Comparison of ENCODE assay signal across 9 cellular contexts in genomic region chr2:96891591-96892333, GRCh38. TPM values are rescaled to one million over a fixed set of nuclear protein-coding genes. Genes with fewer than 3 reads are reported as not detected.
DNase-seq lines count a peak whose midpoint lies in the region; FAIRE-seq and TF ChIP-seq lines count a peak whose summit lies in the region.
"Had no signal": no experiment of that assay in that cellular context is flagged by ENCODE, and none has a peak within 500 bp of the region (broad histone marks: within the 10 kb centered on the region; RNA-seq: fewer than 3 reads in every experiment).

No MANE protein-coding gene starts in this region.

- H3K56ac ChIP-seq in H9 (ENCODE audit: insufficient read length, low read depth, low read length), result no peak overlapping the region

- no peak overlapping the region for H2AK5ac ChIP-seq in H9 (ENCODE audit: insufficient read length, low read length)

- no peaks in the 10 kb centered on the region for H3K79me2 ChIP-seq in H9 (ENCODE audit: insufficient read depth, low read length)

- H3K18ac ChIP-seq in H9 (ENCODE audit: insufficient read length, low read depth, low read length), result no peak overlapping the region

- H3K4me3 Mint-ChIP-seq in H9, result peak overlapping the region in 1 of 2 experiments; percentile 22; a peak in 2 of 5 replicates

- H4K5ac ChIP-seq in H9 (ENCODE audit: insufficient read length, low read depth, low read length), result no peak overlapping the region

- FAIRE-seq in D721Med (lab: Jason Lieb, UNC), result no peak

- no peaks in the 10 kb centered on the region for H3K23me2 ChIP-seq in H9 (ENCODE audit: insufficient read length, low read depth, low read length, poor library complexity, severe bottlenecking)

- in situ Hi-C loops in astrocyte of the spinal cord (cut with HindIII; ENCODE audit: low sequenced_read_pairs), result no loop called here

- no peaks in the 10 kb centered on the region; a peak in 1 of 5 replicates for H3K9me3 Mint-ChIP-seq in H9

- peak overlapping the region in 2 of 3 experiments; percentile 0 to 20; a peak in 3 of 7 replicates for H3K27ac Mint-ChIP-seq in H9

- no peak overlapping the region for H2BK15ac ChIP-seq in H9 (ENCODE audit: low read depth, low read length)

- no peaks in the 10 kb centered on the region for H3K79me1 ChIP-seq in H9 (ENCODE audit: insufficient read depth, low read depth, low read length, poor library complexity, severe bottlenecking)

- TF ChIP-seq CTCF in H9 (conservative IDR thresholded peaks at IDR 0.05), result no peak
- no peak for TF ChIP-seq CTCF in astrocyte of the spinal cord (IDR thresholded peaks at IDR 0.05; ENCODE audit: low read depth, low read length)
- TF ChIP-seq CTCF in D721Med (IDR thresholded peaks at IDR 0.05; ENCODE audit: insufficient read depth, missing control alignments), result no peak

- no peaks in the 10 kb centered on the region for H3K9me3 ChIP-seq in H9 (ENCODE audit: control insufficient read depth, low read depth, low read length)

- peaks cover 6% of the 10 kb centered on the region; the same call in 1 of the 2 replicates for H3K27me3 Mint-ChIP-seq in H9 (ENCODE audit: low read depth)

- peaks cover 44 to 50% of the 10 kb centered on the region in 2 experiments for H3K4me1 Mint-ChIP-seq in H9

- H3K14ac ChIP-seq in H9 (ENCODE audit: insufficient read depth, low read length), result no peak overlapping the region; the same call in 1 of the 2 replicates

- H3K4ac ChIP-seq in H9 (ENCODE audit: low read depth, low read length), result no peak overlapping the region

- H3K23ac ChIP-seq in H9 (ENCODE audit: insufficient read length, low read depth, low read length), result no peak overlapping the region

- no peak overlapping the region for H2BK5ac ChIP-seq in H9 (ENCODE audit: insufficient read length, low read length)

- DNase-seq in AG08396 (ENCODE audit: low spot score) (peak; percentile 64), H9 (no peak), astrocyte of the spinal cord (ENCODE audit: low read depth, low spot score) (peak; percentile 31), medulla oblongata (ENCODE audit: extremely low spot score) (peak; percentile 73), SHP77 treated with DMSO at 0.1 percent for 48 hours (lab: John Stamatoyannopoulos, UW) (no peak), D721Med (ENCODE audit: insufficient read length, low spot score) (no peak), epidermal melanocyte (ENCODE audit: insufficient read length, low spot score) (no peak)
- DNase-seq in activated CD8-positive, alpha-beta memory T cell treated with anti-CD3 and anti-CD28 coated beads, Interleukin-2, amount 50 U/mL, for 48 hours, result no peak
- DNase-seq: NCI-H1694 had no signal

- no peak overlapping the region for H2BK20ac ChIP-seq in H9 (ENCODE audit: low read depth, low read length, poor library complexity, severe bottlenecking)

- no peaks in the 10 kb centered on the region for H3K36me3 Mint-ChIP-seq in H9 (ENCODE audit: insufficient read depth in 1 of 3, low read depth in 3 of 3)

- H3K27me3 ChIP-seq in H9 (ENCODE audit: insufficient read depth, low read length), result no peaks in the 10 kb centered on the region

- H3T11ph ChIP-seq in H9 (ENCODE audit: low read length), result no peak overlapping the region

- H2AFZ ChIP-seq in H9 (ENCODE audit: low read length), result no peak overlapping the region

- no peak overlapping the region for H3K27ac ChIP-seq in H9 (ENCODE audit: insufficient read length, low read depth, low read length)

- no peak overlapping the region for H2BK12ac ChIP-seq in H9 (ENCODE audit: insufficient read length, low read depth, low read length)

- peaks cover 11% of the 10 kb centered on the region; the same call in 1 of the 2 replicates for H3K4me1 ChIP-seq in H9 (ENCODE audit: insufficient read depth, low read length)

- no peak overlapping the region for H3K4me3 ChIP-seq in astrocyte of the spinal cord (ENCODE audit: low read depth, low read length)

- H4K8ac ChIP-seq in H9 (replicated peaks; ENCODE audit: insufficient read length, low read depth, low read length), result no peak overlapping the region

- H3K9ac ChIP-seq in H9 (ENCODE audit: extremely low read depth, insufficient read length, low read length), result no peak overlapping the region

- no CpG with 5 or more reads among the region's 11 CpGs for WGBS in H9 (ENCODE audit: extremely low coverage, insufficient read length, low lambda C conversion rate)

- H3K4me2 ChIP-seq in H9 (ENCODE audit: insufficient read depth, insufficient read length, low read length), result no peak overlapping the region

- H4K91ac ChIP-seq in H9 (ENCODE audit: insufficient read length, low read depth, low read length), result no peak overlapping the region

- H4K20me1 ChIP-seq in H9 (ENCODE audit: control insufficient read depth, insufficient read depth, insufficient read length), result no peaks in the 10 kb centered on the region

- no peak overlapping the region for H2BK120ac ChIP-seq in H9 (ENCODE audit: low read depth, low read length, poor library complexity, severe bottlenecking)

RNA-seq across cellular contexts. Expression of gene SEMA4C, which starts 21.9 kb away (rescaled TPM):
- 81.6 and 87.2 TPM in 2 replicates for total RNA-seq in H9 (2021)

RNA-seq across cellular contexts. Expression of gene ANKRD39, which starts 33.9 kb away (rescaled TPM):
- total RNA-seq in H9 (2021), result 13.0 and 13.9 TPM in 2 replicates

RNA-seq across cellular contexts. Expression of gene ANKRD23, which starts 47.9 kb away (rescaled TPM):
- 2.3 and 2.4 TPM in 2 replicates for total RNA-seq in H9 (2021)

Comparison
In these comparisons a context has a peak if more than half of its experiments do, and no peak if none do; other contexts are left out.
1. DNase-seq: peak in AG08396 (single experiment), astrocyte of the spinal cord (single experiment) and medulla oblongata (single experiment); none in H9 (single experiment), SHP77 treated with DMSO at 0.1 percent for 48 hours (single experiment), D721Med (single experiment), activated CD8-positive, alpha-beta memory T cell treated with anti-CD3 and anti-CD28 coated beads, Interleukin-2, amount 50 U/mL, for 48 hours (single experiment) and epidermal melanocyte (single experiment).